Comparison of ENCODE assay signal across 20 cellular contexts in genomic region chr21:42707207-42707830, GRCh38.
"Had no signal": no experiment of that assay in that cellular context is flagged by ENCODE, and none has a peak within 500 bp of the region (broad histone marks: within the 10 kb centered on the region; RNA-seq: fewer than 3 reads in every experiment).

No MANE protein-coding gene starts in this region.

- H3K36me3 Mint-ChIP-seq: activated CD4-positive, alpha-beta memory T cell treated with anti-CD3 and anti-CD28 coated beads for 36 hours; activated naive CD8-positive, alpha-beta T cell treated with anti-CD3 and anti-CD28 coated beads, Interleukin-2, amount 10 ng/mL, durations not matched to agents 7 days and 5 days had no signal

- H3K4me1 ChIP-seq: breast epithelium had no signal

- H3K4me3 ChIP-seq: breast epithelium had no signal

- H3K27me3 ChIP-seq: breast epithelium had no signal

- H3K27ac Mint-ChIP-seq: activated B cell treated with CpG ODN at 0.5 μM for 24 hours; activated CD4-positive, alpha-beta memory T cell treated with anti-CD3 and anti-CD28 coated beads for 36 hours; activated CD4-positive, alpha-beta T cell treated with anti-CD3 and anti-CD28 coated beads, Interleukin-2, amount 10 ng/mL, durations not matched to agents 7 days and 5 days; activated naive CD8-positive, alpha-beta T cell treated with anti-CD3 and anti-CD28 coated beads, Interleukin-2, amount 10 ng/mL, durations not matched to agents 7 days and 5 days; activated T-helper 17 cell treated with anti-CD3 and anti-CD28 coated beads, Interleukin-2, amount 50 U/mL, for 72 hours; T-helper 1 cell treated with Interleukin-12 subunit alpha and Interleukin-12 subunit beta and Interleukin-4 antibody, amounts not matched to agents 30 μg/mL and 1 μg/mL, for 36 hours had no signal

- H3K9me3 Mint-ChIP-seq: activated B cell treated with CpG ODN at 0.5 μM for 24 hours; activated CD4-positive, alpha-beta memory T cell treated with anti-CD3 and anti-CD28 coated beads for 36 hours; activated CD4-positive, alpha-beta T cell treated with anti-CD3 and anti-CD28 coated beads, Interleukin-2, amount 10 ng/mL, durations not matched to agents 7 days and 5 days; activated naive CD8-positive, alpha-beta T cell treated with anti-CD3 and anti-CD28 coated beads, Interleukin-2, amount 10 ng/mL, durations not matched to agents 7 days and 5 days; activated T-helper 17 cell treated with anti-CD3 and anti-CD28 coated beads, Interleukin-2, amount 50 U/mL, for 72 hours; T-helper 1 cell treated with Interleukin-12 subunit alpha and Interleukin-12 subunit beta and Interleukin-4 antibody, amounts not matched to agents 30 μg/mL and 1 μg/mL, for 36 hours had no signal

- H3K4me3 Mint-ChIP-seq: activated B cell treated with CpG ODN at 0.5 μM for 24 hours; activated CD4-positive, alpha-beta memory T cell treated with anti-CD3 and anti-CD28 coated beads for 36 hours; activated CD4-positive, alpha-beta T cell treated with anti-CD3 and anti-CD28 coated beads, Interleukin-2, amount 10 ng/mL, durations not matched to agents 7 days and 5 days; activated naive CD8-positive, alpha-beta T cell treated with anti-CD3 and anti-CD28 coated beads, Interleukin-2, amount 10 ng/mL, durations not matched to agents 7 days and 5 days; activated T-helper 17 cell treated with anti-CD3 and anti-CD28 coated beads, Interleukin-2, amount 50 U/mL, for 72 hours; T-helper 1 cell treated with Interleukin-12 subunit alpha and Interleukin-12 subunit beta and Interleukin-4 antibody, amounts not matched to agents 30 μg/mL and 1 μg/mL, for 36 hours had no signal

- H3K27ac ChIP-seq: breast epithelium had no signal

- H3K27me3 Mint-ChIP-seq: activated CD4-positive, alpha-beta memory T cell treated with anti-CD3 and anti-CD28 coated beads for 36 hours; activated CD4-positive, alpha-beta T cell treated with anti-CD3 and anti-CD28 coated beads, Interleukin-2, amount 10 ng/mL, durations not matched to agents 7 days and 5 days; activated naive CD8-positive, alpha-beta T cell treated with anti-CD3 and anti-CD28 coated beads, Interleukin-2, amount 10 ng/mL, durations not matched to agents 7 days and 5 days; activated T-helper 17 cell treated with anti-CD3 and anti-CD28 coated beads, Interleukin-2, amount 50 U/mL, for 72 hours had no signal

- H3K9me3 ChIP-seq: breast epithelium had no signal

- H3K36me3 ChIP-seq: breast epithelium had no signal

- DNase-seq: activated B cell treated with CpG ODN at 0.5 μM for 24 hours; activated CD4-positive, alpha-beta memory T cell treated with anti-CD3 and anti-CD28 coated beads for 36 hours; activated CD4-positive, alpha-beta T cell treated with anti-CD3 and anti-CD28 coated beads, Interleukin-2, amount 10 ng/mL, durations not matched to agents 7 days and 5 days; activated CD8-positive, alpha-beta memory T cell treated with anti-CD3 and anti-CD28 coated beads for 24 hours; activated naive CD4-positive, alpha-beta T cell treated with anti-CD3 and anti-CD28 coated beads, Interleukin-2, amount 50 U/mL, for 16 hours; activated naive CD8-positive, alpha-beta T cell treated with anti-CD3 and anti-CD28 coated beads, Interleukin-2, amount 10 ng/mL, durations not matched to agents 7 days and 5 days; activated T-cell treated with anti-CD3 and anti-CD28 coated beads, Interleukin-2, amount 50 U/mL, for 48 hours; caudate nucleus; Kasumi-1; NCI-H1105 treated with DMSO at 0.1 percent for 48 hours; NCI-H1436 treated with DMSO at 0.1 percent for 48 hours; NCI-H187; NCI-H2081 treated with DMSO at 0.1 percent for 48 hours; NCI-H446; NCI-H524; PC-3; SHP77 treated with DMSO at 0.1 percent for 48 hours had no signal

- H3K4me1 Mint-ChIP-seq: activated B cell treated with CpG ODN at 0.5 μM for 24 hours; activated CD4-positive, alpha-beta T cell treated with anti-CD3 and anti-CD28 coated beads, Interleukin-2, amount 10 ng/mL, durations not matched to agents 7 days and 5 days; activated naive CD8-positive, alpha-beta T cell treated with anti-CD3 and anti-CD28 coated beads, Interleukin-2, amount 10 ng/mL, durations not matched to agents 7 days and 5 days; activated T-helper 17 cell treated with anti-CD3 and anti-CD28 coated beads, Interleukin-2, amount 50 U/mL, for 72 hours had no signal
